In genomic region chr15:97168704-97169475, GRCh38 we compare ENCODE assay signal across 22 cellular contexts.
DNase-seq lines count a peak whose midpoint lies in the region; ATAC-seq and TF ChIP-seq lines count a peak whose summit lies in the region.
"Had no signal": no experiment of that assay in that cellular context is flagged by ENCODE, and none has a peak within 500 bp of the region (broad histone marks: within the 10 kb centered on the region; RNA-seq: fewer than 3 reads in every experiment).

No MANE protein-coding gene starts in this region.

- POLR2A ChIA-PET in GM10248 (lab: Yijun Ruan, JAX), result no interaction called here

- H3K36me3 ChIP-seq in RWPE2 (ENCODE audit: low read depth) (no peaks in the 10 kb centered on the region), trophoblast cell (ENCODE audit: control insufficient read depth in 1 of 2, insufficient read depth in 2 of 2, low read length in 2 of 2) (no peaks in the 10 kb centered on the region), brain microvascular endothelial cell (replicated peaks) (no peaks in the 10 kb centered on the region)
- H3K36me3 ChIP-seq: BLaER1 treated with 17β-estradiol and CSF1 and Interleukin-3, amounts not matched to agents 10 nM and 100 nM; tibial nerve had no signal

- H3K27ac ChIP-seq in RWPE2 (ENCODE audit: poor library complexity, severe bottlenecking) (no peak overlapping the region), trophoblast cell (ENCODE audit: low read depth, low read length) (no peak overlapping the region), brain microvascular endothelial cell (no peak overlapping the region)
- H3K27ac ChIP-seq: 22Rv1; BLaER1 treated with 17β-estradiol and CSF1 and Interleukin-3, amounts not matched to agents 10 nM and 100 nM; HL-60; tibial nerve; VCaP had no signal

- H3K4me3 Mint-ChIP-seq in activated naive CD4-positive, alpha-beta T cell treated with anti-CD3 and anti-CD28 coated beads for 36 hours, result no peak overlapping the region
- H3K4me3 Mint-ChIP-seq: activated CD8-positive, alpha-beta T cell treated with anti-CD3 and anti-CD28 coated beads, Interleukin-2, amount 10 ng/mL, durations not matched to agents 7 days and 5 days; nephron had no signal

- no peak overlapping the region for H4K91ac ChIP-seq in trophoblast cell (ENCODE audit: low read depth, low read length)

- peak; percentile 32 to 97 (median 85) for DNase-seq in NCI-H1417 (lab: John Stamatoyannopoulos, UW)
- DNase-seq in NCI-H1417 treated with DMSO at 0.1 percent for 48 hours (lab: John Stamatoyannopoulos, UW), result no peak
- peak; percentile 26 for DNase-seq in NCI-H2171 (lab: John Stamatoyannopoulos, UW)
- DNase-seq in RWPE2 (ENCODE audit: low spot score), result no peak
- DNase-seq in trophoblast cell, result peak; percentile 29 to 33
- DNase-seq in activated naive CD4-positive, alpha-beta T cell treated with anti-CD3 and anti-CD28 coated beads for 36 hours, result no peak
- DNase-seq in brain microvascular endothelial cell, result no peak
- DNase-seq in GM10248 (ENCODE audit: extremely low spot score), result no peak
- DNase-seq: activated CD8-positive, alpha-beta T cell treated with anti-CD3 and anti-CD28 coated beads, Interleukin-2, amount 10 ng/mL, durations not matched to agents 7 days and 5 days; central memory CD4-positive, alpha-beta T cell; effector CD4-positive, alpha-beta T cell; head of caudate nucleus; NCI-H1694; SHP77 treated with DMSO at 0.1 percent for 48 hours; stimulated activated naive CD4-positive, alpha-beta T cell had no signal

- H3K14ac ChIP-seq in trophoblast cell (ENCODE audit: low read length), result no peak overlapping the region

- no peaks in the 10 kb centered on the region for H3K4me1 Mint-ChIP-seq in activated naive CD4-positive, alpha-beta T cell treated with anti-CD3 and anti-CD28 coated beads for 36 hours (ENCODE audit: low read depth)

- H3K9ac ChIP-seq in trophoblast cell (ENCODE audit: low read length), result no peak overlapping the region
- H3K9ac ChIP-seq: BLaER1 treated with 17β-estradiol and CSF1 and Interleukin-3, amounts not matched to agents 10 nM and 100 nM had no signal

- CTCF ChIA-PET in activated naive CD4-positive, alpha-beta T cell treated with anti-CD3 and anti-CD28 coated beads for 36 hours (lab: Charles Lee), result no interaction called here
- CTCF ChIA-PET in GM10248 (lab: Yijun Ruan, JAX), result no interaction called here

- no peak overlapping the region for H3K4me2 ChIP-seq in trophoblast cell (ENCODE audit: low read length)
- H3K4me2 ChIP-seq: BLaER1 treated with 17β-estradiol and CSF1 and Interleukin-3, amounts not matched to agents 10 nM and 100 nM had no signal

- H3K18ac ChIP-seq in trophoblast cell (ENCODE audit: low read length), result no peak overlapping the region

- peaks cover 38% of the 10 kb centered on the region for H3K27me3 ChIP-seq in RWPE2 (ENCODE audit: insufficient read depth, poor library complexity, severe bottlenecking)
- no peaks in the 10 kb centered on the region for H3K27me3 ChIP-seq in trophoblast cell (ENCODE audit: insufficient read depth, low read length)
- H3K27me3 ChIP-seq in brain microvascular endothelial cell (replicated peaks), result no peaks in the 10 kb centered on the region
- H3K27me3 ChIP-seq: BLaER1 treated with 17β-estradiol and CSF1 and Interleukin-3, amounts not matched to agents 10 nM and 100 nM; tibial nerve had no signal

- no peak overlapping the region for H2BK5ac ChIP-seq in trophoblast cell (ENCODE audit: low read depth, low read length, poor library complexity)

- H2AK5ac ChIP-seq in trophoblast cell (ENCODE audit: low read length), result no peak overlapping the region

- H3K9me3 ChIP-seq in RWPE2 (ENCODE audit: severe bottlenecking) (no peaks in the 10 kb centered on the region), trophoblast cell (ENCODE audit: insufficient read depth, low read depth, low read length) (no peaks in the 10 kb centered on the region)

- no peak overlapping the region for H2BK12ac ChIP-seq in trophoblast cell (ENCODE audit: low read length)

- H4K8ac ChIP-seq in trophoblast cell (ENCODE audit: low read depth, low read length), result no peak overlapping the region

- H3K23ac ChIP-seq in trophoblast cell (ENCODE audit: low read length), result no peak overlapping the region

- no peaks in the 10 kb centered on the region for H3K4me1 ChIP-seq in RWPE2 (ENCODE audit: insufficient read depth, poor library complexity, severe bottlenecking)
- H3K4me1 ChIP-seq in trophoblast cell (ENCODE audit: control insufficient read depth in 1 of 2, insufficient read depth in 2 of 2, low read length in 2 of 2), result no peaks in the 10 kb centered on the region
- H3K4me1 ChIP-seq: BLaER1 treated with 17β-estradiol and CSF1 and Interleukin-3, amounts not matched to agents 10 nM and 100 nM; tibial nerve had no signal

- H3K36me3 Mint-ChIP-seq in activated naive CD4-positive, alpha-beta T cell treated with anti-CD3 and anti-CD28 coated beads for 36 hours (ENCODE audit: low read depth), result no peaks in the 10 kb centered on the region

- no peaks in the 10 kb centered on the region for H3K9me3 Mint-ChIP-seq in activated naive CD4-positive, alpha-beta T cell treated with anti-CD3 and anti-CD28 coated beads for 36 hours
- H3K9me3 Mint-ChIP-seq: nephron had no signal

- no peak overlapping the region for H2AFZ ChIP-seq in trophoblast cell (ENCODE audit: insufficient read depth, low read length, poor library complexity)

- H3K79me2 ChIP-seq in trophoblast cell (ENCODE audit: control insufficient read depth, insufficient read depth, low read length, poor library complexity), result no peaks in the 10 kb centered on the region

- intact Hi-C loops in activated naive CD4-positive, alpha-beta T cell treated with anti-CD3 and anti-CD28 coated beads for 36 hours (cut with micrococcal nuclease), result no loop called here

- H3K79me1 ChIP-seq in trophoblast cell (ENCODE audit: low read length), result no peaks in the 10 kb centered on the region

- H3K4me3 ChIP-seq in RWPE2 (ENCODE audit: severe bottlenecking) (no peak overlapping the region), trophoblast cell (ENCODE audit: low read depth, low read length) (no peak overlapping the region), brain microvascular endothelial cell (ENCODE audit: low read depth, low read length) (no peak overlapping the region)
- H3K4me3 ChIP-seq: BLaER1 treated with 17β-estradiol and CSF1 and Interleukin-3, amounts not matched to agents 10 nM and 100 nM; K562; tibial nerve had no signal

- H4K12ac ChIP-seq in trophoblast cell (ENCODE audit: low read depth, low read length), result no peak overlapping the region

- peaks cover 8% of the 10 kb centered on the region for H3K27me3 Mint-ChIP-seq in activated naive CD4-positive, alpha-beta T cell treated with anti-CD3 and anti-CD28 coated beads for 36 hours (ENCODE audit: low read depth)

- in situ Hi-C loops in brain microvascular endothelial cell (cut with HindIII; ENCODE audit: low pct_ligation_motif_present, low sequenced_read_pairs), result no loop called here

- no peak for TF ChIP-seq CTCF in RWPE2 (IDR thresholded peaks at IDR 0.05; ENCODE audit: poor library complexity, severe bottlenecking)
- TF ChIP-seq CTCF in brain microvascular endothelial cell (IDR thresholded peaks at IDR 0.05; ENCODE audit: low read depth, low read length, missing control alignments), result no peak
- TF ChIP-seq CTCF in GM10248 (IDR thresholded peaks at IDR 0.05; ENCODE audit: control extremely low read depth, extremely low read depth, low read depth, missing control alignments), result no peak

- ATAC-seq in RWPE2 (ENCODE audit: low read depth), result peak; percentile 38; the same call in 2 of the 3 replicates
- ATAC-seq: activated CD8-positive, alpha-beta T cell treated with anti-CD3 and anti-CD28 coated beads, Interleukin-2, amount 10 ng/mL, durations not matched to agents 7 days and 5 days; K562 had no signal

- H3K4ac ChIP-seq in trophoblast cell (ENCODE audit: low read depth, low read length), result no peak overlapping the region

- H2BK120ac ChIP-seq in trophoblast cell (ENCODE audit: insufficient read depth, low read length, poor library complexity), result no peak overlapping the region

- WGBS in trophoblast cell (ENCODE audit: extremely low coverage, insufficient coverage, insufficient read length), result no CpG with 5 or more reads among the region's 12 CpGs

- no peak overlapping the region for H3K27ac Mint-ChIP-seq in activated naive CD4-positive, alpha-beta T cell treated with anti-CD3 and anti-CD28 coated beads for 36 hours
- H3K27ac Mint-ChIP-seq: activated CD8-positive, alpha-beta T cell treated with anti-CD3 and anti-CD28 coated beads, Interleukin-2, amount 10 ng/mL, durations not matched to agents 7 days and 5 days had no signal

Comparison
In these comparisons a context has a peak if more than half of its experiments do, and no peak if none do; other contexts are left out.
1. DNase-seq: peak in NCI-H1417 (3 of 3), NCI-H2171 (single experiment) and trophoblast cell (2 of 2); none in NCI-H1417 treated with DMSO at 0.1 percent for 48 hours (single experiment), RWPE2 (single experiment), activated naive CD4-positive, alpha-beta T cell treated with anti-CD3 and anti-CD28 coated beads for 36 hours (single experiment), brain microvascular endothelial cell (single experiment) and GM10248 (single experiment).